ENCODE assay signal across 10 cellular contexts in the genomic region with DNA sequence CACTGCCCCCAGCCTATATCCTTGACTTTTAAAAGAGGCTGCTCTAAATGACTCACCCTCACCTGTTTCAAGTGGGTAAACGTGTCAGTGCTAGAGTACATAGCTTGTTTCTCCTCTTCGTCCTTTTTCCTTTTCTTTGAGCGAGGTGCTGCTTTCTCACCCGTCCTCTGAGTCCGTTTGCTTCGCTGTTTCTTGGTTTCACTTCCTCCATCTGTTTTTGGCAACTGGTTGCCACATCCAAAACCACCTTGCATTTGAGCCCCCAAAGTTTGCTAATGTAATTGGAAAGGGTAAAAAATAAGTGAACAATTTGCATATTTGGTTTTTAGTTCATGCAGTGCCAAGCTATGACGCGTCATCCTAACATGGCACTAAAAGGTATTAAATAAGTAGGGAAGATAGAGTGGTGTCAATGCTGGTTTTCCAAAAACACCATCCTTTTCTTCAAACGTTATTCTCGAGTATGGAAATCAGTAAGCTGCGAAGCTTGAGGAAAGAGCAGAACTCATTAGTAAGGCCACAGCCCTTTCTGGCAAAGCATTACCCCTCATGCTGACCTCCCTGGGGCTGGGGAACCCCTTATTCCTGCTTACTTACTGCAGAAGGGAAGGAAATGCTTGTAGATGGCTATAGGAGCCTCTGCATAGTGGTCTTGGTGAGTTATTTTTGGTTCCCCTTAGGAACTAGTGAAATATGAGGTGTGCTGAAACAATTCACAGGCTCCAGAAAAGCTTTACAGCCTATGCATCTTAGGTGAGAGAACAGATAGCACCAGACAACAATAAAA.
DNase-seq lines count a peak whose midpoint lies in the region; ATAC-seq and TF ChIP-seq lines count a peak whose summit lies in the region.
"Had no signal": no experiment of that assay in that cellular context is flagged by ENCODE, and none has a peak within 500 bp of the region (broad histone marks: within the 10 kb centered on the region; RNA-seq: fewer than 3 reads in every experiment).

No MANE protein-coding gene starts in this region.

- TF ChIP-seq CTCF in left lung (IDR thresholded peaks at IDR 0.05) (no peak), RWPE1 (conservative IDR thresholded peaks at IDR 0.05; ENCODE audit: low read depth) (no peak), brain microvascular endothelial cell (IDR thresholded peaks at IDR 0.05; ENCODE audit: low read depth, low read length, missing control alignments) (no peak)

- H3K27ac Mint-ChIP-seq in IgD-negative memory B cell, result peak overlapping the region; percentile 28 to 93 (median 80)

- H3K4me3 ChIP-seq in left lung (no peak overlapping the region), brain microvascular endothelial cell (ENCODE audit: low read depth, low read length) (no peak overlapping the region)
- H3K4me3 ChIP-seq: right lobe of liver had no signal

- in situ Hi-C loops in brain microvascular endothelial cell (cut with HindIII; ENCODE audit: low pct_ligation_motif_present, low sequenced_read_pairs), result no loop called here

- no peaks in the 10 kb centered on the region for H3K9me3 ChIP-seq in left lung
- H3K9me3 ChIP-seq: right lobe of liver had no signal

- intact Hi-C loops in left lung (cut with DNase I), result no loop called here

- no peaks in the 10 kb centered on the region for H3K27me3 ChIP-seq in left lung
- H3K27me3 ChIP-seq in brain microvascular endothelial cell (replicated peaks), result no peaks in the 10 kb centered on the region
- H3K27me3 ChIP-seq: right lobe of liver had no signal

- no peaks in the 10 kb centered on the region for H3K27me3 Mint-ChIP-seq in IgD-negative memory B cell

- H3K4me1 ChIP-seq in left lung, result peaks cover 0 to 9% of the 10 kb centered on the region in 2 donors
- H3K4me1 ChIP-seq: right lobe of liver had no signal

- H3K36me3 ChIP-seq in left lung, result peaks cover 0 to 98% of the 10 kb centered on the region in 2 donors
- H3K36me3 ChIP-seq in brain microvascular endothelial cell (replicated peaks), result peaks cover 43% of the 10 kb centered on the region

- CTCF ChIA-PET in RWPE1 (lab: Yijun Ruan, JAX), result no interaction called here

- ATAC-seq in GM18520 (IDR thresholded peaks at IDR 0.05; ENCODE audit: unreplicated experiment) (peak; percentile 80), GM21737 (IDR thresholded peaks at IDR 0.05; ENCODE audit: unreplicated experiment) (peak; percentile 91), left lung (peak; percentile 75)

- peaks cover 8% of the 10 kb centered on the region for H3K36me3 Mint-ChIP-seq in IgD-negative memory B cell

- DNase-seq in left lung (no peak), KG1 (lab: John Stamatoyannopoulos, UW) (no peak), amniotic stem cell (lab: John Stamatoyannopoulos, UW) (no peak), RWPE1 (ENCODE audit: low spot score) (no peak), brain microvascular endothelial cell (no peak)
- DNase-seq: right lobe of liver had no signal

- no peak overlapping the region for H3K27ac ChIP-seq in left lung
- H3K27ac ChIP-seq in RWPE1, result no peak overlapping the region
- H3K27ac ChIP-seq in brain microvascular endothelial cell, result no peak overlapping the region
- H3K27ac ChIP-seq: right lobe of liver, VCaP had no signal

- H3K4me3 Mint-ChIP-seq in IgD-negative memory B cell, result peak overlapping the region; percentile 0 to 83 (median 68)

- POLR2A ChIA-PET in RWPE1 (lab: Yijun Ruan, JAX; ENCODE audit: low non-redundant PET), result no interaction called here

- H3K4me1 Mint-ChIP-seq in IgD-negative memory B cell, result peaks cover 19 to 38% (median 32%) of the 10 kb centered on the region in 3 donors

- H3K9me3 Mint-ChIP-seq in IgD-negative memory B cell, result no peaks in the 10 kb centered on the region
